In the genomic region with DNA sequence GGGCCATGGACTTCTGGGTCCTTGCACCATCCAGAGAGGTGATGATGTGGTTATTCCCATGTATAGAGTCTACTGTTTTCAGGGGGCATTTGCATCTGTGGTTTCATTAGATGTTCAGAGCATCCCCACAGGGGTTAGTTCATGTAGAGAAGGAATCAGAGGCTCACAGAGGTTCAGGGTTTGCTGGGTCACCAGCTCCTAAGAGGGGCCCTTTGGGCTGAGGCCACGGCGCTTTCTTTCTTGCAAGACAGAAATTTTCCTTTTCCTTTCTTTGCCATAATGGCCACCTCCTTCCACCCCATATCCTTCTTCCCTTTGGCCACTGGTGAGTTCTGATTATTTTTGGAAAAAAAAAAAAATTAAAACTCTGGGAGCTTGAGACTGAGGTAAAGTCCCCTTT, we compare ENCODE assay signal across 21 cellular contexts.
DNase-seq lines count a peak whose midpoint lies in the region; ATAC-seq, FAIRE-seq and TF ChIP-seq lines count a peak whose summit lies in the region.
"Had no signal": no experiment of that assay in that cellular context is flagged by ENCODE, and none has a peak within 500 bp of the region (broad histone marks: within the 10 kb centered on the region; RNA-seq: fewer than 3 reads in every experiment).

No MANE protein-coding gene starts in this region.

- no peak for TF ChIP-seq EP300 in esophagus muscularis mucosa (IDR thresholded peaks at IDR 0.05)

- no peak for FAIRE-seq in small intestine (lab: Jason Lieb, UNC)
- FAIRE-seq: D721Med, endometrium, pancreas had no signal

- peaks cover 3 to 18% (median 5%) of the 10 kb centered on the region in 3 donors for H3K36me3 Mint-ChIP-seq in CD8-positive, alpha-beta memory T cell
- peaks cover 2% of the 10 kb centered on the region for H3K36me3 Mint-ChIP-seq in T-helper 17 cell (ENCODE audit: low read depth)

- peaks cover 56% of the 10 kb centered on the region for H3K4me1 ChIP-seq in CD8-positive, alpha-beta memory T cell (ENCODE audit: insufficient read depth, low read length)
- no peaks in the 10 kb centered on the region for H3K4me1 ChIP-seq in esophagus muscularis mucosa
- H3K4me1 ChIP-seq in small intestine (ENCODE audit: control insufficient read depth in 2 of 2, insufficient read depth in 1 of 2, low read depth in 1 of 2, low read length in 1 of 2): no peaks in the 10 kb centered on the region
- H3K4me1 ChIP-seq: pancreas had no signal

- H3K4me3 Mint-ChIP-seq in CD8-positive, alpha-beta memory T cell: peak overlapping the region; percentile 61 to 90 (median 78)
- peak overlapping the region; percentile 86 for H3K4me3 Mint-ChIP-seq in T-helper 17 cell
- H3K4me3 Mint-ChIP-seq: WTC11 had no signal

- no peaks in the 10 kb centered on the region for H3K27me3 Mint-ChIP-seq in CD8-positive, alpha-beta memory T cell
- no peaks in the 10 kb centered on the region for H3K27me3 Mint-ChIP-seq in T-helper 17 cell

- H3K27me3 ChIP-seq in CD8-positive, alpha-beta memory T cell (ENCODE audit: insufficient read depth, low read length, poor library complexity, severe bottlenecking): no peaks in the 10 kb centered on the region
- no peaks in the 10 kb centered on the region for H3K27me3 ChIP-seq in esophagus muscularis mucosa
- H3K27me3 ChIP-seq in small intestine (ENCODE audit: control insufficient read depth in 2 of 2, insufficient read depth in 2 of 2, low read length in 2 of 2): no peaks in the 10 kb centered on the region
- H3K27me3 ChIP-seq: pancreas had no signal

- no peak for TF ChIP-seq CTCF in esophagus muscularis mucosa (IDR thresholded peaks at IDR 0.05)

- CTCF ChIA-PET in CD8-positive, alpha-beta memory T cell (lab: Charles Lee): interaction anchor here (1.2 to 2.0 kb wide), 6 partner anchors 9 to 142 kb away, joined by 3 to 10 read pairs (median 4); no protein-coding TSS in a partner anchor

- H3K4me1 Mint-ChIP-seq in CD8-positive, alpha-beta memory T cell: peaks cover 47 to 89% (median 58%) of the 10 kb centered on the region in 3 donors
- H3K4me1 Mint-ChIP-seq in T-helper 17 cell: peaks cover 24% of the 10 kb centered on the region

- no peak for TF ChIP-seq POLR2A in esophagus muscularis mucosa (IDR thresholded peaks at IDR 0.05; ENCODE audit: low read depth)

- intact Hi-C loops in esophagus muscularis mucosa (cut with DNase I): no loop called here

- peak overlapping the region; percentile 51 to 97 (median 93) for H3K27ac Mint-ChIP-seq in CD8-positive, alpha-beta memory T cell
- H3K27ac Mint-ChIP-seq in T-helper 17 cell: peak overlapping the region; percentile 85
- H3K27ac Mint-ChIP-seq: WTC11 had no signal

- no peaks in the 10 kb centered on the region for H3K36me3 ChIP-seq in CD8-positive, alpha-beta memory T cell (ENCODE audit: insufficient read depth, low read length)
- no peaks in the 10 kb centered on the region for H3K36me3 ChIP-seq in esophagus muscularis mucosa
- H3K36me3 ChIP-seq in small intestine (ENCODE audit: control insufficient read depth in 2 of 2, insufficient read depth in 2 of 2, low read length in 2 of 2): no peaks in the 10 kb centered on the region
- H3K36me3 ChIP-seq: pancreas had no signal

- POLR2A ChIA-PET in CD8-positive, alpha-beta memory T cell (lab: Charles Lee): interaction anchor here (0.6 to 1.2 kb wide), 3 partner anchors 10 to 62 kb away, joined by 3 to 7 read pairs (median 3); a partner anchor contains a TSS

- H3K9me3 ChIP-seq in CD8-positive, alpha-beta memory T cell (ENCODE audit: low read length): no peaks in the 10 kb centered on the region
- no peaks in the 10 kb centered on the region for H3K9me3 ChIP-seq in T-helper 17 cell (ENCODE audit: control insufficient read depth, low read length, poor library complexity, severe bottlenecking)
- no peaks in the 10 kb centered on the region for H3K9me3 ChIP-seq in esophagus muscularis mucosa
- H3K9me3 ChIP-seq in small intestine (ENCODE audit: control insufficient read depth, low read depth): no peaks in the 10 kb centered on the region
- H3K9me3 ChIP-seq: pancreas had no signal

- 92% methylated on average over 2 of the region's 2 CpGs for WGBS in esophagus muscularis mucosa
- WGBS in small intestine, 3 donors: 80 to 92% (median 91%) methylated on average over 2 of the region's 2 CpGs

- DNase-seq in CD8-positive, alpha-beta memory T cell: no peak
- DNase-seq in T-helper 17 cell (no peak), esophagus muscularis mucosa (ENCODE audit: extremely low spot score) (peak; percentile 87), small intestine (no peak), NCI-H1105 treated with DMSO at 0.1 percent for 48 hours (lab: John Stamatoyannopoulos, UW) (no peak), NCI-H1105 (lab: John Stamatoyannopoulos, UW) (no peak), NCI-H2171 (lab: John Stamatoyannopoulos, UW) (no peak)
- DNase-seq: activated gamma-delta T cell, AML-193, KG1, NCI-H1092, NCI-H2171 treated with DMSO at 0.1 percent for 48 hours, NCI-H82, PC-3, trophoblast cell had no signal

- H3K4me3 ChIP-seq in CD8-positive, alpha-beta memory T cell (ENCODE audit: low read length): peak overlapping the region; percentile 21
- H3K4me3 ChIP-seq in esophagus muscularis mucosa (no peak overlapping the region), small intestine (ENCODE audit: low read depth in 1 of 2, low read length in 2 of 2) (no peak overlapping the region)
- H3K4me3 ChIP-seq: lung, pancreas had no signal

- H3K27ac ChIP-seq in CD8-positive, alpha-beta memory T cell (ENCODE audit: low read depth, low read length): no peak overlapping the region
- H3K27ac ChIP-seq in esophagus muscularis mucosa (replicated peaks in 1 of 4) (no peak overlapping the region), small intestine (ENCODE audit: low read depth in 1 of 2, low read length in 1 of 2) (peak overlapping the region; percentile 49 to 65)
- H3K27ac ChIP-seq: pancreas had no signal

- H3K9me3 Mint-ChIP-seq in CD8-positive, alpha-beta memory T cell: no peaks in the 10 kb centered on the region

- ATAC-seq in T-helper 17 cell: no peak
- ATAC-seq: pancreas, PC-3, sciatic nerve, WTC11 had no signal

Comparison
In these comparisons a context has a peak if more than half of its experiments do, and no peak if none do; other contexts are left out.
1. H3K27ac ChIP-seq: peak in small intestine (2 of 2); none in CD8-positive, alpha-beta memory T cell (single experiment) and esophagus muscularis mucosa (0 of 4).